11 cellular contexts compared by ENCODE assay signal in the genomic region with DNA sequence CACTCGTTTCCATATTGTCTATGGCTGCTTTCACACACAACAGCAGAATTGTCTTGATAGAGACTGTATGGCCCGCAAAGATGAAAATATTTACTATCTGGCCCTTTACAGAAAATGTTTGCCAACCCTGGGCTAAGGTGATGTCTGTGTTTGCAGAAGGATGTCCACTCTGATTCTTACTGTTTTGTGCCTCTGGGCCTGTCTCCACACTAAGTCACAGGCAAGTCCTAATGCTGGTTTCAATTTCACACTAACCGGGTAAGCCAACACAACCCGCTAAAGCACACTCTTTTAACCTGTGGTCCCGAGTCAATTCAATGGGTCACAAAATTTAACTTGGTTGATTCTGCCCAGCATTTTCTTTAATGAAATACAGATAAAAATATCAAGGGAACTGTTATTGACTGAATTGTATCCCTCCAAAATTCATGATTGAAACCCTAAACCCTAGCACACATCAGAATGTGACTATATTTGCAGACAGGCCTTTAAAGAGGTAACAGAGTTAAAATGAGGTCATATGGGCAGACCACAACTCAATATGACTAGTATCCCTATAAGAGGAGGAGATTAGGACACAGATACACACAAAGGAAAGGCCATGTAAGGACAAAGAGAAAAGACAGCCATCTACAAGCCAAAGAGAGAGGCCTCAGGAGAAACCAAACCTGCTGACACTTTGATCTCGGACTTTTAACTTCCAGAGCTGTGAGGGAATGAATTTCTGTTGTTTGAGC.
DNase-seq lines count a peak whose midpoint lies in the region; ATAC-seq and TF ChIP-seq lines count a peak whose summit lies in the region.
"Had no signal": no experiment of that assay in that cellular context is flagged by ENCODE, and none has a peak within 500 bp of the region (broad histone marks: within the 10 kb centered on the region; RNA-seq: fewer than 3 reads in every experiment).

No MANE protein-coding gene starts in this region.

- in situ Hi-C loops in KBM-7 (cut with MboI; ENCODE audit: low pct_unique_long_range_greater_than_20kb, low sequenced_read_pairs) = no loop called here

- no peaks in the 10 kb centered on the region for H3K27me3 Mint-ChIP-seq in activated CD4-positive, alpha-beta memory T cell treated with anti-CD3 and anti-CD28 coated beads, Interleukin-2, amount 10 ng/mL, durations not matched to agents 7 days and 5 days
- H3K27me3 Mint-ChIP-seq in natural killer cell (ENCODE audit: low read depth in 2 of 2) = no peaks in the 10 kb centered on the region

- peak overlapping the region; percentile 42 for H3K4me3 Mint-ChIP-seq in activated CD4-positive, alpha-beta memory T cell treated with anti-CD3 and anti-CD28 coated beads, Interleukin-2, amount 10 ng/mL, durations not matched to agents 7 days and 5 days
- H3K4me3 Mint-ChIP-seq in natural killer cell = peak overlapping the region; percentile 95

- TF ChIP-seq CTCF in natural killer cell (IDR thresholded peaks at IDR 0.05) = no peak

- peaks cover 20% of the 10 kb centered on the region for H3K36me3 Mint-ChIP-seq in activated CD4-positive, alpha-beta memory T cell treated with anti-CD3 and anti-CD28 coated beads, Interleukin-2, amount 10 ng/mL, durations not matched to agents 7 days and 5 days (ENCODE audit: low read depth)
- no peaks in the 10 kb centered on the region for H3K36me3 Mint-ChIP-seq in natural killer cell

- no peak for DNase-seq in activated CD4-positive, alpha-beta memory T cell treated with anti-CD3 and anti-CD28 coated beads, Interleukin-2, amount 10 ng/mL, durations not matched to agents 7 days and 5 days
- no peak for DNase-seq in natural killer cell
- DNase-seq in KBM-7 = no peak
- no peak for DNase-seq in effector CD4-positive, alpha-beta T cell
- DNase-seq: foreskin fibroblast, GOT3, NCI-H1436 treated with DMSO at 0.1 percent for 48 hours, thyroid gland had no signal

- H3K4me1 Mint-ChIP-seq in activated CD4-positive, alpha-beta memory T cell treated with anti-CD3 and anti-CD28 coated beads, Interleukin-2, amount 10 ng/mL, durations not matched to agents 7 days and 5 days = peaks cover 77% of the 10 kb centered on the region
- H3K4me1 Mint-ChIP-seq in natural killer cell = peaks cover 7 to 20% of the 10 kb centered on the region in 2 donors

- H3K27ac Mint-ChIP-seq in activated CD4-positive, alpha-beta memory T cell treated with anti-CD3 and anti-CD28 coated beads, Interleukin-2, amount 10 ng/mL, durations not matched to agents 7 days and 5 days = peak overlapping the region; percentile 87
- no peak overlapping the region for H3K27ac Mint-ChIP-seq in natural killer cell

- peak; percentile 61 for ATAC-seq in GM18867 (IDR thresholded peaks at IDR 0.05; ENCODE audit: unreplicated experiment)
- ATAC-seq in HG02885 (IDR thresholded peaks at IDR 0.05; ENCODE audit: poor library complexity, unreplicated experiment) = peak; percentile 69
- ATAC-seq in natural killer cell = peak; percentile 54 to 67 (median 58)
- no peak for ATAC-seq in HG02623 (IDR thresholded peaks at IDR 0.05; ENCODE audit: unreplicated experiment)

- H3K9me3 Mint-ChIP-seq in activated CD4-positive, alpha-beta memory T cell treated with anti-CD3 and anti-CD28 coated beads, Interleukin-2, amount 10 ng/mL, durations not matched to agents 7 days and 5 days = no peaks in the 10 kb centered on the region
- H3K9me3 Mint-ChIP-seq in natural killer cell = no peaks in the 10 kb centered on the region

- POLR2A ChIA-PET in activated CD4-positive, alpha-beta memory T cell treated with anti-CD3 and anti-CD28 coated beads, Interleukin-2, amount 10 ng/mL, durations not matched to agents 7 days and 5 days (lab: Charles Lee) = interaction anchor here (1.0 to 2.9 kb wide), 12 partner anchors 9 to 77 kb away, joined by 3 to 20 read pairs (median 8); no protein-coding TSS in a partner anchor

- intact Hi-C loops in natural killer cell (cut with micrococcal nuclease) = no loop called here

- CTCF ChIA-PET in activated CD4-positive, alpha-beta memory T cell treated with anti-CD3 and anti-CD28 coated beads, Interleukin-2, amount 10 ng/mL, durations not matched to agents 7 days and 5 days (lab: Charles Lee) = interaction anchor here (0.7 to 1.9 kb wide), 4 partner anchors 9 to 32 kb away, joined by 3 to 4 read pairs (median 3); no protein-coding TSS in a partner anchor
